ENCODE assay signal across 8 cellular contexts in genomic region chr3:47825590-47825989, GRCh38. TPM values are rescaled to one million over a fixed set of nuclear protein-coding genes. Genes with fewer than 3 reads are reported as not detected.
DNase-seq lines count a peak whose midpoint lies in the region; ATAC-seq, FAIRE-seq and TF ChIP-seq lines count a peak whose summit lies in the region.

No MANE protein-coding gene starts in this region.

- H3K27me3 ChIP-seq in adipocyte (replicated peaks; ENCODE audit: control insufficient read depth, insufficient read depth, low read length) (no peaks in the 10 kb centered on the region), HepG2 (ENCODE audit: control insufficient read depth in 1 of 2, insufficient read depth in 2 of 2, low read length in 2 of 2) (no peaks in the 10 kb centered on the region; a peak in 1 of 5 replicates), tibial artery (no peaks in the 10 kb centered on the region)

- H2AFZ ChIP-seq in HepG2 (ENCODE audit: low read length), result no peak overlapping the region

- peaks cover 24% of the 10 kb centered on the region for H3K4me1 ChIP-seq in adipocyte (ENCODE audit: control insufficient read depth, insufficient read depth, low read length)
- H3K4me1 ChIP-seq in HepG2 (ENCODE audit: insufficient read depth, low read length), result peaks cover 22% of the 10 kb centered on the region
- peaks cover 0 to 26% (median 18%) of the 10 kb centered on the region in 4 donors for H3K4me1 ChIP-seq in tibial artery

- peaks cover 4% of the 10 kb centered on the region for H3K9me3 Mint-ChIP-seq in activated CD4-positive, alpha-beta T cell treated with anti-CD3 and anti-CD28 coated beads, Interleukin-2, amount 10 ng/mL, durations not matched to agents 7 days and 5 days

- intact Hi-C loops in HepG2 (cut with micrococcal nuclease; ENCODE audit: unreplicated experiment) (no loop called here), tibial artery (cut with DNase I; ENCODE audit: low total_unique reads) (loop anchor here (5.0 kb wide), 1 partner anchor 172 kb away; no protein-coding TSS in a partner anchor)

- POLR2A ChIA-PET in activated CD4-positive, alpha-beta T cell treated with anti-CD3 and anti-CD28 coated beads, Interleukin-2, amount 10 ng/mL, durations not matched to agents 7 days and 5 days (lab: Charles Lee), result interaction anchor here (0.5 kb wide), 1 partner anchor 259 kb away, joined by 5 read pairs; no protein-coding TSS in a partner anchor
- POLR2A ChIA-PET in HepG2 (lab: Yijun Ruan, JAX), result interaction anchor here (0.6 to 3.0 kb wide), 12 partner anchors 9 to 445 kb away, joined by 4 to 14 read pairs (median 7); partner anchors contain the start of gene DHX30

- no peak for TF ChIP-seq RAD21 in HepG2 (CRISPR knock-in tag; IDR thresholded peaks at IDR 0.05)

- ATAC-seq in HepG2, result no peak; the same call in 2 of the 3 replicates
- ATAC-seq in HG02884 (IDR thresholded peaks at IDR 0.05; ENCODE audit: unreplicated experiment), result no peak

- no peak for DNase-seq in activated CD4-positive, alpha-beta T cell treated with anti-CD3 and anti-CD28 coated beads, Interleukin-2, amount 10 ng/mL, durations not matched to agents 7 days and 5 days
- DNase-seq in activated CD4-positive, alpha-beta T cell treated with anti-CD3 and anti-CD28 coated beads for 48 hours, result no peak
- DNase-seq in adipocyte (ENCODE audit: low read depth), result peak; percentile 14
- no peak for DNase-seq in HepG2 (ENCODE audit: low spot score)
- no peak for DNase-seq in tibial artery
- no peak for DNase-seq in GM13976 (ENCODE audit: low spot score)
- no peak for DNase-seq in stimulated activated CD4-positive, alpha-beta T cell treated with anti-CD3 and anti-CD28 coated beads, Interleukin-15, amount 100 ng/mL, for 24 hours

- peak overlapping the region; percentile 100 for H3K4me3 ChIP-seq in adipocyte (ENCODE audit: low read length)
- H3K4me3 ChIP-seq in HepG2 (replicated peaks in 1 of 3; ENCODE audit: insufficient read depth in 1 of 3, low read depth in 2 of 3, low read length in 3 of 3), result peak overlapping the region; percentile 88 to 98 (median 91)
- peak overlapping the region; percentile 86 for H3K4me3 ChIP-seq in tibial artery

- peaks cover 28% of the 10 kb centered on the region for H3K79me2 ChIP-seq in HepG2 (ENCODE audit: insufficient read depth, low read length)

- no peaks in the 10 kb centered on the region; the same call in 1 of the 2 replicates for H4K20me1 ChIP-seq in HepG2 (ENCODE audit: insufficient read depth, low read length)

- no peak for FAIRE-seq in HepG2 (lab: Jason Lieb, UNC)

- H3K36me3 Mint-ChIP-seq in activated CD4-positive, alpha-beta T cell treated with anti-CD3 and anti-CD28 coated beads, Interleukin-2, amount 10 ng/mL, durations not matched to agents 7 days and 5 days (ENCODE audit: low read depth), result peaks cover 38% of the 10 kb centered on the region

- no peaks in the 10 kb centered on the region for H3K27me3 Mint-ChIP-seq in activated CD4-positive, alpha-beta T cell treated with anti-CD3 and anti-CD28 coated beads, Interleukin-2, amount 10 ng/mL, durations not matched to agents 7 days and 5 days

- TF ChIP-seq CTCF in HepG2 (CRISPR knock-in tag; IDR thresholded peaks at IDR 0.05), result no peak
- no peak for TF ChIP-seq CTCF in tibial artery (IDR thresholded peaks at IDR 0.05)
- TF ChIP-seq CTCF in GM13976 (IDR thresholded peaks at IDR 0.05; ENCODE audit: borderline replicate concordance, control extremely low read depth, extremely low read depth, insufficient read depth, missing control alignments), result no peak

- peak overlapping the region; percentile 89 for H3K4me3 Mint-ChIP-seq in activated CD4-positive, alpha-beta T cell treated with anti-CD3 and anti-CD28 coated beads, Interleukin-2, amount 10 ng/mL, durations not matched to agents 7 days and 5 days

- TF ChIP-seq POLR2A in HepG2 (IDR thresholded peaks at IDR 0.05; ENCODE audit: insufficient read depth in 1 of 2, low read depth in 2 of 2, low read length in 2 of 2), result no peak

- H3K36me3 ChIP-seq in adipocyte (ENCODE audit: control insufficient read depth, insufficient read depth, low read length, severe bottlenecking) (peaks cover 28% of the 10 kb centered on the region), HepG2 (replicated peaks in 1 of 2; ENCODE audit: control insufficient read depth in 1 of 2, insufficient read depth in 2 of 2, low read length in 2 of 2) (peaks cover 11 to 26% of the 10 kb centered on the region in 2 experiments), tibial artery (peaks cover 30 to 58% (median 45%) of the 10 kb centered on the region in 3 donors)

- TF ChIP-seq EP300 in HepG2 (IDR thresholded peaks at IDR 0.05; ENCODE audit: low read depth in 2 of 2, low read length in 2 of 2), result no peak
- TF ChIP-seq EP300 in HepG2 (CRISPR knock-in tag; IDR thresholded peaks at IDR 0.05; ENCODE audit: borderline replicate concordance), result no peak

- H3K4me1 Mint-ChIP-seq in activated CD4-positive, alpha-beta T cell treated with anti-CD3 and anti-CD28 coated beads, Interleukin-2, amount 10 ng/mL, durations not matched to agents 7 days and 5 days, result peaks cover 35% of the 10 kb centered on the region

- no TSS peak for BruUV-seq in HepG2 (replicated peaks; lab: Mats Ljungman, UMichigan)

- H3K27ac Mint-ChIP-seq in activated CD4-positive, alpha-beta T cell treated with anti-CD3 and anti-CD28 coated beads, Interleukin-2, amount 10 ng/mL, durations not matched to agents 7 days and 5 days, result peak overlapping the region; percentile 90

- H3K27ac ChIP-seq in HepG2 (ENCODE audit: extremely low read length, insufficient read depth, low read length) (peak overlapping the region; percentile 73), tibial artery (peak overlapping the region; percentile 78 to 79)

- peak overlapping the region; percentile 86 for H3K4me2 ChIP-seq in HepG2 (ENCODE audit: low read depth, low read length)

- H3K9ac ChIP-seq in adipocyte (ENCODE audit: low read length) (peak overlapping the region; percentile 97), HepG2 (ENCODE audit: insufficient read depth, low read depth, low read length) (peak overlapping the region; percentile 98)

- CTCF ChIA-PET in activated CD4-positive, alpha-beta T cell treated with anti-CD3 and anti-CD28 coated beads, Interleukin-2, amount 10 ng/mL, durations not matched to agents 7 days and 5 days (lab: Charles Lee), result interaction anchor here (0.6 to 5.3 kb wide), 23 partner anchors 8 to 357 kb away, joined by 3 to 31 read pairs (median 4); no protein-coding TSS in a partner anchor
- CTCF ChIA-PET in HepG2 (lab: Yijun Ruan, JAX; ENCODE audit: low intra/inter-chr PET ratio, low total read pairs), result no interaction called here

- H3K9me3 ChIP-seq in adipocyte (ENCODE audit: control insufficient read depth, low read length) (no peaks in the 10 kb centered on the region), HepG2 (ENCODE audit: low read length) (no peaks in the 10 kb centered on the region), tibial artery (no peaks in the 10 kb centered on the region)

- in situ Hi-C loops in HepG2 (cut with HindIII; ENCODE audit: extremely low pct_ligation_motif_present, low pct_unique_long_range_greater_than_20kb) (no loop called here), GM13976 (cut with MboI; ENCODE audit: low sequenced_read_pairs, unreplicated experiment) (no loop called here)

- WGBS in HepG2 (ENCODE audit: low lambda C conversion rate), result 0% methylated on average over 6 of the region's 7 CpGs

RNA-seq across cellular contexts. Expression of gene DHX30, which starts 22.7 kb away (rescaled TPM):
- 10 to 100 TPM; 73.2 to 77.8 TPM for total RNA-seq in activated CD4-positive, alpha-beta T cell treated with anti-CD3 and anti-CD28 coated beads, Interleukin-2, amount 10 ng/mL, durations not matched to agents 7 days and 5 days
- 45.6 and 59.4 TPM in 2 replicates for total RNA-seq in HepG2 (2016; rRNA removed; fragmentation: Illumina TruSeq; extraction: Trizol)
- total RNA-seq in HepG2 (2016; cell fraction: cytosol; rRNA removed; fragmentation: Illumina TruSeq; extraction: Trizol; ENCODE audit: low read depth), result 13.6 and 17.0 TPM in 2 replicates
- 38.6 and 62.5 TPM in 2 replicates for total RNA-seq in HepG2 (2016; cell fraction: insoluble cytoplasmic fraction; rRNA removed; fragmentation: Illumina TruSeq; extraction: Trizol)
- 22.4 and 24.3 TPM in 2 replicates for total RNA-seq in HepG2 (2016; cell fraction: membrane; rRNA removed; fragmentation: Illumina TruSeq; extraction: Trizol)
- total RNA-seq in HepG2 (2016; cell fraction: nucleus; rRNA removed; fragmentation: Illumina TruSeq; extraction: Trizol), result 62.9 and 74.7 TPM in 2 replicates
- polyA plus RNA-seq in HepG2 (2011; rRNA removed), result 30.6 and 40.7 TPM in 2 replicates
- 28.3 and 39.0 TPM in 2 replicates for polyA plus RNA-seq in HepG2 (2011; cell fraction: cytosol; rRNA removed)
- polyA plus RNA-seq in HepG2 (2011; cell fraction: nucleus; rRNA removed), result 163 and 197 TPM in 2 replicates
- polyA plus RNA-seq in HepG2 (2012), result 24.2 and 29.1 TPM in 2 replicates
- 11.0 and 12.5 TPM in 2 replicates for polyA plus RNA-seq in HepG2 (2016; cell fraction: cytosol; fragmentation: Illumina TruSeq; extraction: Trizol; ENCODE audit: low read depth)
- 25.7 and 33.1 TPM in 2 replicates for polyA plus RNA-seq in HepG2 (2016; cell fraction: insoluble cytoplasmic fraction; fragmentation: Illumina TruSeq; extraction: Trizol; ENCODE audit: low read depth)
- 9.0 and 9.5 TPM in 2 replicates for polyA plus RNA-seq in HepG2 (2016; cell fraction: membrane; fragmentation: Illumina TruSeq; extraction: Trizol; ENCODE audit: low read depth)
- polyA plus RNA-seq in HepG2 (2016; cell fraction: nucleus; fragmentation: Illumina TruSeq; extraction: Trizol; ENCODE audit: insufficient read depth, low read depth), result 92.0 and 98.7 TPM in 2 replicates
- 105 and 153 TPM in 2 replicates for polyA minus RNA-seq in HepG2 (2011; rRNA and poly(A)+ RNA removed; ENCODE audit: low replicate concordance)
- 32.0 and 32.5 TPM in 2 replicates for polyA minus RNA-seq in HepG2 (2011; cell fraction: cytosol; rRNA and poly(A)+ RNA removed)
- 66.0 and 72.5 TPM in 2 replicates for polyA minus RNA-seq in HepG2 (2011; cell fraction: nucleus; rRNA and poly(A)+ RNA removed)

RNA-seq across cellular contexts. Expression of gene SMARCC1, which starts 43.9 kb away (rescaled TPM):
- 100 to 1,000 TPM in 1 of 2 experiments, 10 to 100 TPM in 1; 96.4 to 109 TPM for total RNA-seq in activated CD4-positive, alpha-beta T cell treated with anti-CD3 and anti-CD28 coated beads, Interleukin-2, amount 10 ng/mL, durations not matched to agents 7 days and 5 days
- total RNA-seq in HepG2 (2016; rRNA removed; fragmentation: Illumina TruSeq; extraction: Trizol), result 53.6 and 58.4 TPM in 2 replicates
- 31.7 and 35.7 TPM in 2 replicates for total RNA-seq in HepG2 (2016; cell fraction: cytosol; rRNA removed; fragmentation: Illumina TruSeq; extraction: Trizol; ENCODE audit: low read depth)
- total RNA-seq in HepG2 (2016; cell fraction: insoluble cytoplasmic fraction; rRNA removed; fragmentation: Illumina TruSeq; extraction: Trizol), result 46.9 and 62.8 TPM in 2 replicates
- total RNA-seq in HepG2 (2016; cell fraction: membrane; rRNA removed; fragmentation: Illumina TruSeq; extraction: Trizol), result 19.5 and 23.9 TPM in 2 replicates
- 53.6 and 55.4 TPM in 2 replicates for total RNA-seq in HepG2 (2016; cell fraction: nucleus; rRNA removed; fragmentation: Illumina TruSeq; extraction: Trizol)
- polyA plus RNA-seq in HepG2 (2011; rRNA removed), result 38.3 and 47.9 TPM in 2 replicates
- polyA plus RNA-seq in HepG2 (2011; cell fraction: cytosol; rRNA removed), result 11.9 and 13.7 TPM in 2 replicates
- polyA plus RNA-seq in HepG2 (2011; cell fraction: nucleus; rRNA removed), result 28.8 and 29.2 TPM in 2 replicates
- 35.0 and 49.8 TPM in 2 replicates for polyA plus RNA-seq in HepG2 (2012)
- 1.8 and 2.0 TPM in 2 replicates for polyA plus RNA-seq in HepG2 (2016; cell fraction: cytosol; fragmentation: Illumina TruSeq; extraction: Trizol; ENCODE audit: low read depth)
- 35.8 and 41.7 TPM in 2 replicates for polyA plus RNA-seq in HepG2 (2016; cell fraction: insoluble cytoplasmic fraction; fragmentation: Illumina TruSeq; extraction: Trizol; ENCODE audit: low read depth)
- 4.7 and 6.4 TPM in 2 replicates for polyA plus RNA-seq in HepG2 (2016; cell fraction: membrane; fragmentation: Illumina TruSeq; extraction: Trizol; ENCODE audit: low read depth)
- 53.2 and 60.9 TPM in 2 replicates for polyA plus RNA-seq in HepG2 (2016; cell fraction: nucleus; fragmentation: Illumina TruSeq; extraction: Trizol; ENCODE audit: insufficient read depth, low read depth)
- polyA minus RNA-seq in HepG2 (2011; rRNA and poly(A)+ RNA removed; ENCODE audit: low replicate concordance), result 72.6 and 165 TPM in 2 replicates
- polyA minus RNA-seq in HepG2 (2011; cell fraction: cytosol; rRNA and poly(A)+ RNA removed), result 31.1 and 46.0 TPM in 2 replicates
- 73.1 and 73.5 TPM in 2 replicates for polyA minus RNA-seq in HepG2 (2011; cell fraction: nucleus; rRNA and poly(A)+ RNA removed)
